1 cellular context compared by ENCODE assay signal in genomic region chr7:31336202-31337035, GRCh38.
TF ChIP-seq lines count a peak whose summit lies in the region.

No MANE protein-coding gene starts in this region.

TF ChIP-seq in H1, 55 proteins besides CTCF, POLR2A, EP300 and RAD21 (continued from another document):
- no peak for TF ChIP-seq CHD7 (IDR thresholded peaks at IDR 0.05; ENCODE audit: insufficient replicate concordance, low read length)
- no peak for TF ChIP-seq BCL11A (IDR thresholded peaks at IDR 0.05; ENCODE audit: low read depth in 2 of 2, low read length in 2 of 2)
- TF ChIP-seq PHF8 (conservative IDR thresholded peaks at IDR 0.05; ENCODE audit: low read depth, low read length), result no peak
- TF ChIP-seq KDM1A (IDR thresholded peaks at IDR 0.05; ENCODE audit: borderline replicate concordance, low read length), result peak; percentile 84
- no peak for TF ChIP-seq TCF12 (IDR thresholded peaks at IDR 0.05; ENCODE audit: low read depth, low read length)
- peak; percentile 62 for TF ChIP-seq SUZ12 (IDR thresholded peaks at IDR 0.05; ENCODE audit: low read length)
- no peak for TF ChIP-seq JUN (IDR thresholded peaks at IDR 0.05; ENCODE audit: low read depth, low read length)
- no peak for TF ChIP-seq ATF3 (IDR thresholded peaks at IDR 0.05; ENCODE audit: insufficient read depth, low read depth, low read length)
- TF ChIP-seq TEAD4 (IDR thresholded peaks at IDR 0.05; ENCODE audit: low read depth, low read length), result no peak
- no peak for TF ChIP-seq FOSL1 (IDR thresholded peaks at IDR 0.05; ENCODE audit: insufficient read depth, low read depth, low read length)
- no peak for TF ChIP-seq E2F6 (IDR thresholded peaks at IDR 0.05)
- peak; percentile 81 for TF ChIP-seq KDM4A (IDR thresholded peaks at IDR 0.05; ENCODE audit: low read depth, low read length, severe bottlenecking)
- TF ChIP-seq BRCA1 (IDR thresholded peaks at IDR 0.05; ENCODE audit: low read depth, low read length), result no peak
- no peak for TF ChIP-seq CHD2 (IDR thresholded peaks at IDR 0.05; ENCODE audit: low read length)
- no peak for TF ChIP-seq RNF2 (IDR thresholded peaks at IDR 0.05; ENCODE audit: borderline replicate concordance, low read depth, low read length, missing control alignments, poor library complexity, severe bottlenecking)
- peak; percentile 24; the same call in 1 of the 2 replicates for TF ChIP-seq YY1 (IDR thresholded peaks at IDR 0.05; ENCODE audit: low read depth, low read length)
- no peak for TF ChIP-seq ASH2L (IDR thresholded peaks at IDR 0.05; ENCODE audit: low read length)
- no peak for TF ChIP-seq EGR1 (IDR thresholded peaks at IDR 0.05; ENCODE audit: borderline replicate concordance, low read depth, low read length)
- no peak for TF ChIP-seq SAP30 (IDR thresholded peaks at IDR 0.05; ENCODE audit: insufficient read depth, insufficient replicate concordance, low read length)
- no peak for TF ChIP-seq SP2 (IDR thresholded peaks at IDR 0.05; ENCODE audit: low read length)
- peak; percentile 48; the same call in 1 of the 2 replicates for TF ChIP-seq CREB1 (IDR thresholded peaks at IDR 0.05)
- no peak for TF ChIP-seq RFX5 (IDR thresholded peaks at IDR 0.05; ENCODE audit: borderline replicate concordance, low read depth, low read length)
- TF ChIP-seq ZNF274 (IDR thresholded peaks at IDR 0.05; ENCODE audit: borderline replicate concordance, extremely low read depth, low read length), result no peak
- no peak for TF ChIP-seq TAF1 (IDR thresholded peaks at IDR 0.05; ENCODE audit: low read depth, low read length)
- TF ChIP-seq ATF2 (IDR thresholded peaks at IDR 0.05; ENCODE audit: low read length), result no peak
- peak; percentile 43 for TF ChIP-seq EZH2 (IDR thresholded peaks at IDR 0.05; ENCODE audit: low read depth, low read length, severe bottlenecking)
- TF ChIP-seq SP4 (IDR thresholded peaks at IDR 0.05; ENCODE audit: low read length), result no peak
- TF ChIP-seq USF2 (IDR thresholded peaks at IDR 0.05; ENCODE audit: low read length), result no peak
- TF ChIP-seq RBBP5 (IDR thresholded peaks at IDR 0.05; ENCODE audit: borderline replicate concordance, low read depth, low read length), result no peak
- no peak for TF ChIP-seq RXRA (IDR thresholded peaks at IDR 0.05; ENCODE audit: insufficient read depth, low read depth, low read length)
- TF ChIP-seq SIN3A (conservative IDR thresholded peaks at IDR 0.05 in 1 of 2, IDR thresholded peaks at IDR 0.05 in 1 of 2; ENCODE audit: low read depth in 1 of 2, low read length in 2 of 2), result no peak
- TF ChIP-seq NRF1 (IDR thresholded peaks at IDR 0.05; ENCODE audit: low read depth, low read length), result no peak
- no peak for TF ChIP-seq SRF (IDR thresholded peaks at IDR 0.05; ENCODE audit: low read depth, low read length)
